13 cellular contexts compared by ENCODE assay signal in the genomic region with DNA sequence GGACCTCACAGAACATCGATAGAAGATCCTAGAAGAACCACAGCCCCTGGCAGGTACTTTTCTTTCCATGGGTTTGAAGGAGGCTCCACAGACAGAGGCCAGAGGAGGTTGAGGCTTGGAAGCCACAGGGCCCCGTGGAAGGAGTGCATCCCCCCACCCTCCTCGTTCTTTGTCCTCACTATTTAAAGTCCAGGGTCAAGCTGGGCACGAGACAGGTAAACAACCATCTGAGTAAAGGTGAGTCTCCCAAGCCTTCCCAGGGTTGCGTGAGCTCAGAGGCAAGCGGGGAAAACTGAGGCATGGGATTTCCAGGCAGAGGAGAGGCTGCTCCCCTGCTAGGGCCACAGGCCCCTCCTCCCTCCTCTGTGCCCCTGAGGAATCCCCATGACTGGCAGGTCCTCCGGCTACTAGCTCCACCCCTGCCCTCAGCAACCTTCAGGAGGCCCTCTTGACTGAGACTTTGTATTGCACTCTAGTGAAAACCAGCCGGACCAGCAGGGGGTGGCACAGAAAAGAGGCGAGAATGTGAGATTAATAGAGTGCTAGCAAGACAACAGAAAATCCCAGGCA. TPM values are rescaled to one million over a fixed set of nuclear protein-coding genes. Genes with fewer than 3 reads are reported as not detected.
DNase-seq lines count a peak whose midpoint lies in the region; ATAC-seq and TF ChIP-seq lines count a peak whose summit lies in the region.
"Had no signal": no experiment of that assay in that cellular context is flagged by ENCODE, and none has a peak within 500 bp of the region (broad histone marks: within the 10 kb centered on the region; RNA-seq: fewer than 3 reads in every experiment).

No MANE protein-coding gene starts in this region.

- 0 out of 2 replicates have a peak, but pooled peaks have one; percentile 9 for TF ChIP-seq CTCF in AG04450 (IDR thresholded peaks at IDR 0.05; ENCODE audit: low read depth, low read length)
- peak; percentile 57 for TF ChIP-seq CTCF in OCI-LY1 (IDR thresholded peaks at IDR 0.05; ENCODE audit: low read length)

- no peak overlapping the region for H2AFZ ChIP-seq in OCI-LY1 (ENCODE audit: low read length)

- H3K27me3 ChIP-seq in AG04450 (ENCODE audit: control insufficient read depth, insufficient read depth, low read length) (peaks cover 4% of the 10 kb centered on the region), OCI-LY1 (ENCODE audit: insufficient read depth, low read length) (no peaks in the 10 kb centered on the region)

- CTCF ChIA-PET in AG04450 (lab: Charles Lee), result no interaction called here
- CTCF ChIA-PET in HEK293T (lab: Yijun Ruan, JAX), result interaction anchor here (1.2 kb wide), 1 partner anchor 20 kb away, joined by 3 read pairs; no protein-coding TSS in a partner anchor

- no peak overlapping the region for H3K9ac ChIP-seq in OCI-LY1 (ENCODE audit: low read length)

- no peak for ATAC-seq in GM18502 (IDR thresholded peaks at IDR 0.05; ENCODE audit: poor library complexity, unreplicated experiment)
- ATAC-seq in GM21423 (IDR thresholded peaks at IDR 0.05; ENCODE audit: unreplicated experiment), result no peak
- ATAC-seq: foreskin keratinocyte had no signal

- H3K9me3 ChIP-seq in AG04450 (ENCODE audit: control insufficient read depth, insufficient read depth, low read length), result no peaks in the 10 kb centered on the region
- no peaks in the 10 kb centered on the region for H3K9me3 ChIP-seq in OCI-LY1 (ENCODE audit: low read length)

- H3K9me2 ChIP-seq in OCI-LY1 (ENCODE audit: low read depth, low read length), result no peaks in the 10 kb centered on the region

- H3K36me3 ChIP-seq in OCI-LY1 (ENCODE audit: insufficient read depth, low read length), result no peaks in the 10 kb centered on the region

- peaks cover 19% of the 10 kb centered on the region for H3K4me1 ChIP-seq in OCI-LY1 (ENCODE audit: insufficient read depth, low read length, severe bottlenecking)
- H3K4me1 ChIP-seq: foreskin keratinocyte had no signal

- no peaks in the 10 kb centered on the region for H3F3A ChIP-seq in OCI-LY1 (ENCODE audit: insufficient read depth, low read length)

- H3K4me3 ChIP-seq in AG04450 (ENCODE audit: low read depth, low read length) (no peak overlapping the region), OCI-LY1 (ENCODE audit: low read depth, low read length, poor library complexity, severe bottlenecking) (no peak overlapping the region)

- H3K4me2 ChIP-seq in OCI-LY1 (ENCODE audit: low read length), result peak overlapping the region; percentile 33

- DNase-seq in AG04450 (ENCODE audit: low read depth, low spot score) (no peak), HEK293T (ENCODE audit: extremely low spot score) (peak; percentile 35), iPS-NIHi7 (ENCODE audit: extremely low spot score) (peak; percentile 83), NCI-H2171 treated with DMSO at 0.1 percent for 48 hours (lab: John Stamatoyannopoulos, UW) (no peak), ureter (ENCODE audit: low spot score) (no peak)
- DNase-seq: activated T-cell treated with anti-CD3 and anti-CD28 coated beads, Interleukin-2, amount 50 U/mL, for 24 hours; CD4-positive, alpha-beta memory T cell; foreskin keratinocyte; NCI-H187 treated with DMSO at 0.1 percent for 48 hours; SW 1271 had no signal

- no peak overlapping the region for H3K27ac ChIP-seq in AG04450 (ENCODE audit: low read depth, low read length)
- H3K27ac ChIP-seq in OCI-LY1 (ENCODE audit: low read depth, low read length, poor library complexity, severe bottlenecking), result no peak overlapping the region
- H3K27ac ChIP-seq: foreskin keratinocyte had no signal

- H3K79me2 ChIP-seq in OCI-LY1 (ENCODE audit: insufficient read depth, low read length), result no peaks in the 10 kb centered on the region

- POLR2A ChIA-PET in AG04450 (lab: Yijun Ruan, JAX), result no interaction called here
- POLR2A ChIA-PET in HEK293T (lab: Yijun Ruan, JAX), result interaction anchor here (0.9 kb wide), 1 partner anchor 12 kb away, joined by 4 read pairs; a partner anchor contains a TSS

- H4K20me1 ChIP-seq in OCI-LY1 (ENCODE audit: insufficient read depth, low read length), result no peaks in the 10 kb centered on the region

TF ChIP-seq in HEK293T, 16 proteins besides CTCF, POLR2A, EP300 and RAD21:
- TF ChIP-seq L3MBTL2 (conservative IDR thresholded peaks at IDR 0.05) (no peak), FOXA1 (IDR thresholded peaks at IDR 0.05) (no peak)
- TF ChIP-seq, protein P1, sequence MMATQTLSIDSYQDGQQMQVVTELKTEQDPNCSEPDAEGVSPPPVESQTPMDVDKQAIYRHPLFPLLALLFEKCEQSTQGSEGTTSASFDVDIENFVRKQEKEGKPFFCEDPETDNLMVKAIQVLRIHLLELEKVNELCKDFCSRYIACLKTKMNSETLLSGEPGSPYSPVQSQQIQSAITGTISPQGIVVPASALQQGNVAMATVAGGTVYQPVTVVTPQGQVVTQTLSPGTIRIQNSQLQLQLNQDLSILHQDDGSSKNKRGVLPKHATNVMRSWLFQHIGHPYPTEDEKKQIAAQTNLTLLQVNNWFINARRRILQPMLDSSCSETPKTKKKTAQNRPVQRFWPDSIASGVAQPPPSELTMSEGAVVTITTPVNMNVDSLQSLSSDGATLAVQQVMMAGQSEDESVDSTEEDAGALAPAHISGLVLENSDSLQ (IDR thresholded peaks at IDR 0.05), result peak; percentile 77

RNA-seq across cellular contexts. Expression of a gene that starts 0.9 kb away (rescaled TPM):
- polyA plus RNA-seq in AG04450 (2011; rRNA removed), result 0.11 and 0.12 TPM in 2 replicates
- polyA minus RNA-seq in AG04450 (2011; rRNA and poly(A)+ RNA removed), result not detected in 2 replicates
- 2.9 TPM for total RNA-seq in ureter

RNA-seq across cellular contexts. Expression of a gene that starts 12.1 kb away (rescaled TPM):
- polyA plus RNA-seq in AG04450 (2011; rRNA removed), result 1.6 and 2.1 TPM in 2 replicates
- 0.69 and 0.74 TPM in 2 replicates for polyA minus RNA-seq in AG04450 (2011; rRNA and poly(A)+ RNA removed)
- total RNA-seq in ureter, result 20.6 TPM

RNA-seq across cellular contexts. Expression of a gene that starts 40.1 kb away (rescaled TPM):
- 0.69 and 0.81 TPM in 2 replicates for polyA plus RNA-seq in AG04450 (2011; rRNA removed)
- 0.87 and 1.1 TPM in 2 replicates for polyA minus RNA-seq in AG04450 (2011; rRNA and poly(A)+ RNA removed)
- 4.4 TPM for total RNA-seq in ureter
- total RNA-seq: CD4-positive, alpha-beta memory T cell had no signal
- polyA plus RNA-seq: CD4-positive, alpha-beta memory T cell; foreskin keratinocyte had no signal

RNA-seq across cellular contexts. Expression of a gene that starts 44.1 kb away (rescaled TPM):
- polyA plus RNA-seq in AG04450 (2011; rRNA removed), result 1.7 and 3.1 TPM in 2 replicates
- 4.9 and 6.4 TPM in 2 replicates for polyA minus RNA-seq in AG04450 (2011; rRNA and poly(A)+ RNA removed)
- total RNA-seq in ureter, result 38.3 TPM

RNA-seq across cellular contexts. Expression of a gene that starts 59.0 kb away (rescaled TPM):
- polyA plus RNA-seq in AG04450 (2011; rRNA removed), result 90.8 and 108 TPM in 2 replicates
- 16.5 and 22.4 TPM in 2 replicates for polyA minus RNA-seq in AG04450 (2011; rRNA and poly(A)+ RNA removed)
- total RNA-seq in ureter, result 127 TPM
- total RNA-seq: CD4-positive, alpha-beta memory T cell had no signal
- polyA plus RNA-seq: CD4-positive, alpha-beta memory T cell had no signal

Comparison
In these comparisons a context has a peak if more than half of its experiments do, and no peak if none do; other contexts are left out.
1. DNase-seq: peak in HEK293T (single experiment) and iPS-NIHi7 (single experiment); none in AG04450 (single experiment), NCI-H2171 treated with DMSO at 0.1 percent for 48 hours (single experiment) and ureter (single experiment).